In genomic region chr1:205211839-205212241, GRCh38 we compare ENCODE assay signal across 8 cellular contexts. TPM values are rescaled to one million over a fixed set of nuclear protein-coding genes. Genes with fewer than 3 reads are reported as not detected.
A peak's percentile ranks its signal among the peaks of the same experiment; 100 is the strongest.
DNase-seq lines count a peak whose midpoint lies in the region; ATAC-seq and TF ChIP-seq lines count a peak whose summit lies in the region.

No MANE protein-coding gene starts in this region.

- TF ChIP-seq RAD21 in HCT116 (IDR thresholded peaks at IDR 0.05; ENCODE audit: low read depth) = no peak

- no peaks in the 10 kb centered on the region for H3K9me2 ChIP-seq in HCT116 (ENCODE audit: insufficient read depth)

- intact Hi-C loops in HCT116 (cut with micrococcal nuclease) (loop anchor here (1.0 to 5.0 kb wide), 3 partner anchors 16 to 89 kb away; no protein-coding TSS in a partner anchor), Panc1 (cut with micrococcal nuclease; ENCODE audit: unreplicated experiment) (no loop called here), psoas muscle (cut with DNase I) (loop anchor here in 1 of 2 donors (5.0 kb wide), 1 partner anchor 90 kb away; the partner anchor contains the start of gene RBBP5)

- TF ChIP-seq CTCF in GM12864 (IDR thresholded peaks at IDR 0.05; ENCODE audit: low read depth, low read length, missing control alignments) = no peak
- TF ChIP-seq CTCF in HCT116 (IDR thresholded peaks at IDR 0.05 in 2 of 3, conservative IDR thresholded peaks at IDR 0.05 in 1 of 3; ENCODE audit: borderline replicate concordance in 1 of 3, insufficient read depth in 1 of 3, low read depth in 2 of 3, low read length in 2 of 3) = no peak
- TF ChIP-seq CTCF in Panc1 (IDR thresholded peaks at IDR 0.05) = no peak
- TF ChIP-seq CTCF in psoas muscle (IDR thresholded peaks at IDR 0.05) = no peak

- POLR2A ChIA-PET in HCT116 (lab: Charles Lee) (no interaction called here), Panc1 (lab: Charles Lee) (no interaction called here)

- H3K27me3 ChIP-seq in HCT116 (ENCODE audit: insufficient read depth, low read length) (no peaks in the 10 kb centered on the region), Panc1 (ENCODE audit: control insufficient read depth, insufficient read depth, low read length) (no peaks in the 10 kb centered on the region), psoas muscle (ENCODE audit: insufficient read depth in 3 of 3, low read length in 2 of 3) (no peaks in the 10 kb centered on the region)

- DNase-seq in GM12864 (ENCODE audit: low read depth) (peak; percentile 19), HCT116 (ENCODE audit: low read depth, low spot score) (no peak), Panc1 (ENCODE audit: low read depth, low spot score) (no peak), epithelial cell of prostate (ENCODE audit: low read depth, low spot score) (no peak), psoas muscle (no peak), AG08395 (ENCODE audit: low spot score) (no peak), NCI-H524 (lab: John Stamatoyannopoulos, UW) (no peak), amygdala (lab: John Stamatoyannopoulos, UW) (no peak)

- H3K4me3 ChIP-seq in GM12864 (ENCODE audit: low read depth, low read length) = peak overlapping the region; percentile 98
- peak overlapping the region; percentile 74 to 99 for H3K4me3 ChIP-seq in HCT116 (replicated peaks in 1 of 2; ENCODE audit: low read depth in 1 of 2, low read length in 2 of 2)
- H3K4me3 ChIP-seq in Panc1 (ENCODE audit: low read depth in 2 of 2, low read length in 2 of 2) = peak overlapping the region; percentile 83 to 98
- peak overlapping the region; percentile 88 for H3K4me3 ChIP-seq in psoas muscle

- no peak for ATAC-seq in HCT116
- no peak for ATAC-seq in Panc1
- ATAC-seq in psoas muscle = no peak

- WGBS in psoas muscle, 3 donors = 34 to 38% (median 36%) methylated on average over 11 of the region's 11 CpGs

- RAD21 ChIA-PET in HCT116 (lab: Charles Lee; ENCODE audit: low non-redundant PET in 1 of 2, low total read pairs in 2 of 2, uncharacterized antibody in 2 of 2, unreplicated experiment in 2 of 2) = no interaction called here

- H3K36me3 ChIP-seq in HCT116 (ENCODE audit: control insufficient read depth in 1 of 2, insufficient read depth in 2 of 2, low read length in 2 of 2) (no peaks in the 10 kb centered on the region), Panc1 (ENCODE audit: control insufficient read depth, insufficient read depth, low read length) (peaks cover 2% of the 10 kb centered on the region; the same call in 1 of the 2 replicates), psoas muscle (ENCODE audit: insufficient read depth in 1 of 2, low read depth in 1 of 2) (no peaks in the 10 kb centered on the region)

- no peaks in the 10 kb centered on the region for H4K20me1 ChIP-seq in HCT116 (ENCODE audit: insufficient read depth)

- peak overlapping the region; percentile 69 for H2AFZ ChIP-seq in HCT116 (ENCODE audit: low read depth, low read length, poor library complexity, severe bottlenecking)

- H3K9me3 ChIP-seq in HCT116 (ENCODE audit: control insufficient read depth in 1 of 2, insufficient read depth in 1 of 2, low read depth in 1 of 2, low read length in 2 of 2) (no peaks in the 10 kb centered on the region), Panc1 (ENCODE audit: control insufficient read depth, insufficient read depth, low read depth, low read length) (no peaks in the 10 kb centered on the region), psoas muscle (no peaks in the 10 kb centered on the region)

- H3K79me2 ChIP-seq in HCT116 (ENCODE audit: insufficient read depth, low read length) = peaks cover 31% of the 10 kb centered on the region

- in situ Hi-C loops in Panc1 (cut with HindIII; ENCODE audit: low pct_unique_long_range_greater_than_20kb, low sequenced_read_pairs) = no loop called here

- TF ChIP-seq POLR2A in HCT116 (IDR thresholded peaks at IDR 0.05; ENCODE audit: borderline replicate concordance, extremely low read depth, insufficient read depth, insufficient read length) = no peak

- peak overlapping the region; percentile 95 for H3K4me2 ChIP-seq in HCT116 (ENCODE audit: low read length)

- H3K4me1 ChIP-seq in HCT116 (ENCODE audit: control insufficient read depth in 1 of 2, insufficient read depth in 2 of 2, low read length in 2 of 2) (peaks cover 2 to 16% of the 10 kb centered on the region in 2 experiments; a peak in 2 of 4 replicates), Panc1 (ENCODE audit: control insufficient read depth, insufficient read depth, low read length) (peaks cover 12% of the 10 kb centered on the region; the same call in 1 of the 2 replicates), psoas muscle (peaks cover 27% of the 10 kb centered on the region)

- CTCF ChIA-PET in HCT116 (lab: Charles Lee) = no interaction called here
- CTCF ChIA-PET in Panc1 (lab: Charles Lee) = no interaction called here

- peak overlapping the region; percentile 93 for H3K9ac ChIP-seq in HCT116 (ENCODE audit: low read length)

- no TSS peak for BruUV-seq in HCT116 (replicated peaks; lab: Mats Ljungman, UMichigan)
- BruUV-seq in Panc1 (replicated peaks; lab: Mats Ljungman, UMichigan) = no TSS peak

- H3K27ac ChIP-seq in HCT116 (ENCODE audit: low read depth, low read length) = no peak overlapping the region
- H3K27ac ChIP-seq in Panc1 (ENCODE audit: low read length) = peak overlapping the region; percentile 84; the same call in 1 of the 2 replicates
- H3K27ac ChIP-seq in epithelial cell of prostate = peak overlapping the region; percentile 71
- peak overlapping the region; percentile 94 for H3K27ac ChIP-seq in psoas muscle

TF ChIP-seq in HCT116, 20 proteins besides CTCF, POLR2A, EP300 and RAD21:
- TF ChIP-seq EGR1 (IDR thresholded peaks at IDR 0.05; ENCODE audit: low read depth) (no peak), EZH2 (IDR thresholded peaks at IDR 0.05) (no peak), TCF7L2 (IDR thresholded peaks at IDR 0.05; ENCODE audit: borderline replicate concordance, extremely low read depth, insufficient read depth, insufficient read length) (no peak), CBX3 (IDR thresholded peaks at IDR 0.05; ENCODE audit: low read depth) (no peak), ZFX (IDR thresholded peaks at IDR 0.05) (no peak), SIN3A (IDR thresholded peaks at IDR 0.05; ENCODE audit: low read depth) (no peak), ELF1 (IDR thresholded peaks at IDR 0.05; ENCODE audit: borderline replicate concordance, low read depth) (no peak)

RNA-seq across cellular contexts. Expression of gene DSTYK, which starts 0.3 kb away (rescaled TPM):
- total RNA-seq in HCT116 (2021; ENCODE audit: unreplicated experiment) (6.6 TPM), Panc1 (2021; ENCODE audit: unreplicated experiment) (11.3 TPM), psoas muscle (10 to 100 TPM in 3 of 4 donors, 1 to 10 TPM in 1; 10.0 to 22.6 (median 13.9) TPM)
- polyA plus RNA-seq in HCT116 (2012) = 3.1 and 3.5 TPM in 2 replicates
- polyA plus RNA-seq in Panc1 (2012; ENCODE audit: insufficient read length) = 6.3 TPM
- polyA plus RNA-seq in psoas muscle = 10 to 100 TPM in 1 of 3 donors, 1 to 10 TPM in 2; 2.3 to 19.3 (median 5.2) TPM

RNA-seq across cellular contexts. Expression of gene TMCC2, which starts 15.9 kb away (rescaled TPM):
- total RNA-seq in HCT116 (2021; ENCODE audit: unreplicated experiment) (2.7 TPM), Panc1 (2021; ENCODE audit: unreplicated experiment) (3.1 TPM), psoas muscle (10 to 100 TPM in 1 of 4 donors, 1 to 10 TPM in 3; 3.4 to 21.4 (median 6.9) TPM)
- polyA plus RNA-seq in HCT116 (2012) = 2.5 and 2.6 TPM in 2 replicates
- 4.6 TPM for polyA plus RNA-seq in Panc1 (2012; ENCODE audit: insufficient read length)
- 10 to 100 TPM in 1 of 3 donors, 1 to 10 TPM in 1, under 1 TPM in 1; 0.66 to 17.5 (median 4.3) TPM for polyA plus RNA-seq in psoas muscle
